Comparison of ENCODE assay signal across 1 cellular context in genomic region chr10:132331956-132332749, GRCh38.
TF ChIP-seq lines count a peak whose summit lies in the region.

Gene LRRC27 (plus strand): TSS chr10:132332193. CDS start chr10:132333525, 1,332 bp downstream.

TF ChIP-seq in HepG2, 621 proteins besides CTCF, POLR2A, EP300 and RAD21 (continued from another document and continues in another):
- no peak for TF ChIP-seq KIAA2018 (CRISPR knock-in tag; IDR thresholded peaks at IDR 0.05; ENCODE audit: borderline replicate concordance)
- TF ChIP-seq, protein P1, sequence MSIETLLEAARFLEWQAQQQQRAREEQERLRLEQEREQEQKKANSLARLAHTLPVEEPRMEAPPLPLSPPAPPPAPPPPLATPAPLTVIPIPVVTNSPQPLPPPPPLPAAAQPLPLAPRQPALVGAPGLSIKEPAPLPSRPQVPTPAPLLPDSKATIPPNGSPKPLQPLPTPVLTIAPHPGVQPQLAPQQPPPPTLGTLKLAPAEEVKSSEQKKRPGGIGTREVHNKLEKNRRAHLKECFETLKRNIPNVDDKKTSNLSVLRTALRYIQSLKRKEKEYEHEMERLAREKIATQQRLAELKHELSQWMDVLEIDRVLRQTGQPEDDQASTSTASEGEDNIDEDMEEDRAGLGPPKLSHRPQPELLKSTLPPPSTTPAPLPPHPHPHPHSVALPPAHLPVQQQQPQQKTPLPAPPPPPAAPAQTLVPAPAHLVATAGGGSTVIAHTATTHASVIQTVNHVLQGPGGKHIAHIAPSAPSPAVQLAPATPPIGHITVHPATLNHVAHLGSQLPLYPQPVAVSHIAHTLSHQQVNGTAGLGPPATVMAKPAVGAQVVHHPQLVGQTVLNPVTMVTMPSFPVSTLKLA (IDR thresholded peaks at IDR 0.05) = peak; percentile 78
- TF ChIP-seq, protein P2, sequence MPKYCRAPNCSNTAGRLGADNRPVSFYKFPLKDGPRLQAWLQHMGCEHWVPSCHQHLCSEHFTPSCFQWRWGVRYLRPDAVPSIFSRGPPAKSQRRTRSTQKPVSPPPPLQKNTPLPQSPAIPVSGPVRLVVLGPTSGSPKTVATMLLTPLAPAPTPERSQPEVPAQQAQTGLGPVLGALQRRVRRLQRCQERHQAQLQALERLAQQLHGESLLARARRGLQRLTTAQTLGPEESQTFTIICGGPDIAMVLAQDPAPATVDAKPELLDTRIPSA (CRISPR knock-in tag; IDR thresholded peaks at IDR 0.05; ENCODE audit: borderline replicate concordance) = no peak
- no peak for TF ChIP-seq FOXP1 (IDR thresholded peaks at IDR 0.05)
- no peak for TF ChIP-seq FOXP1 (CRISPR knock-in tag; IDR thresholded peaks at IDR 0.05)
- TF ChIP-seq IKZF4 (CRISPR knock-in tag; IDR thresholded peaks at IDR 0.05; ENCODE audit: borderline replicate concordance, low read depth, not compliant biosample characterization) = peak; percentile 62
- no peak for TF ChIP-seq SMYD3 (CRISPR knock-in tag; IDR thresholded peaks at IDR 0.05)
- TF ChIP-seq ZSCAN20 (CRISPR knock-in tag; IDR thresholded peaks at IDR 0.05; ENCODE audit: borderline replicate concordance) = 0 out of 2 replicates have a peak, but pooled peaks have one; percentile 43
- TF ChIP-seq BRF2 (CRISPR knock-in tag; IDR thresholded peaks at IDR 0.05) = no peak
- TF ChIP-seq DMTF1 (CRISPR knock-in tag; IDR thresholded peaks at IDR 0.05) = no peak
- TF ChIP-seq SP5 (CRISPR knock-in tag; IDR thresholded peaks at IDR 0.05; ENCODE audit: borderline replicate concordance, low read depth) = peak; percentile 89; the same call in 1 of the 2 replicates
- TF ChIP-seq ZNF790 (CRISPR knock-in tag; IDR thresholded peaks at IDR 0.05; ENCODE audit: borderline replicate concordance) = no peak; the same call in 1 of the 2 replicates
- TF ChIP-seq MYPOP (CRISPR knock-in tag; IDR thresholded peaks at IDR 0.05) = no peak; the same call in 1 of the 2 replicates
- 0 out of 2 replicates have a peak, but pooled peaks have one; percentile 35 for TF ChIP-seq ZSCAN31 (CRISPR knock-in tag; IDR thresholded peaks at IDR 0.05; ENCODE audit: low read depth)
- 0 out of 4 replicates have a peak, but pooled peaks of 1 of the 2 experiments have one; percentile 48 for TF ChIP-seq REST (IDR thresholded peaks at IDR 0.05; ENCODE audit: borderline replicate concordance in 1 of 2, low read depth in 1 of 2, low read length in 2 of 2)
- TF ChIP-seq HMGA1 (CRISPR knock-in tag; conservative IDR thresholded peaks at IDR 0.05) = no peak
- TF ChIP-seq MEF2D (CRISPR knock-in tag; IDR thresholded peaks at IDR 0.05) = peak; percentile 33; the same call in 1 of the 2 replicates
- TF ChIP-seq CCDC6 (CRISPR knock-in tag; IDR thresholded peaks at IDR 0.05) = no peak
- TF ChIP-seq CBX2 (IDR thresholded peaks at IDR 0.05; ENCODE audit: low read depth, low read length) = no peak
- TF ChIP-seq CBX2 (CRISPR knock-in tag; IDR thresholded peaks at IDR 0.05; ENCODE audit: low read depth) = 0 out of 2 replicates have a peak, but pooled peaks have one; percentile 52
- 0 out of 2 replicates have a peak, but pooled peaks have one; percentile 38 for TF ChIP-seq XBP1 (CRISPR knock-in tag; IDR thresholded peaks at IDR 0.05)
- peak; percentile 46 for TF ChIP-seq TFDP2 (CRISPR knock-in tag; IDR thresholded peaks at IDR 0.05)
- no peak for TF ChIP-seq ZNF569 (CRISPR knock-in tag; IDR thresholded peaks at IDR 0.05; ENCODE audit: borderline replicate concordance)
- TF ChIP-seq GATA4 (IDR thresholded peaks at IDR 0.05; ENCODE audit: borderline replicate concordance, low read depth) = 0 out of 2 replicates have a peak, but pooled peaks have one; percentile 9
- TF ChIP-seq EEA1 (CRISPR knock-in tag; IDR thresholded peaks at IDR 0.05; ENCODE audit: borderline replicate concordance) = peak; percentile 89
- TF ChIP-seq DR1 (CRISPR knock-in tag; IDR thresholded peaks at IDR 0.05) = peak; percentile 57; the same call in 1 of the 2 replicates
- peak; percentile 65; the same call in 1 of the 2 replicates for TF ChIP-seq REL (CRISPR knock-in tag; conservative IDR thresholded peaks at IDR 0.05)
- TF ChIP-seq MXD4 (CRISPR knock-in tag; IDR thresholded peaks at IDR 0.05) = peak; percentile 71; the same call in 1 of the 2 replicates
- no peak for TF ChIP-seq PRDM15 (CRISPR knock-in tag; IDR thresholded peaks at IDR 0.05)
- no peak for TF ChIP-seq RFXANK (CRISPR knock-in tag; IDR thresholded peaks at IDR 0.05)
